ENCODE assay signal across 13 cellular contexts in the genomic region with DNA sequence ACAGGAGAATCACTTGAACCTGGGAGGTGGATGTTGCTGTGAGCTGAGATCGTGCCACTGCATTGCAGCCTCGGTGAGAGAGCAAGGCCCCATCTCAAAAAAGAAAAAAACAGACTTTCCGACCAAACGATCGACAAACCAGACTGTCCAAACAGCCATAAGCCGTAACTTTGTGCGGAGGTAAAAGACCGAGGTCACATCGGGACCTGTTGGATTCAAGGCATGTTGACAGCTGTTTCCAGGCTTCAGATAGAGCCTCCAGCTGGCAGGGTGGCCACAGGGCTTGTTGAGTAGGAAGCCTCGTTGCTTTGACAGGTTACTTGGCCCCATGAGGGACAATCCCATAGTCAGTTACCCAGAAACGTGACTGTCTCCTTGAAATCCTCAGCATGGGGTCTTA. TPM values are rescaled to one million over a fixed set of nuclear protein-coding genes. Genes with fewer than 3 reads are reported as not detected.
A peak's percentile ranks its signal among the peaks of the same experiment; 100 is the strongest.
DNase-seq lines count a peak whose midpoint lies in the region; ATAC-seq, FAIRE-seq and TF ChIP-seq lines count a peak whose summit lies in the region.
"Had no signal": no experiment of that assay in that cellular context is flagged by ENCODE, and none has a peak within 500 bp of the region (broad histone marks: within the 10 kb centered on the region; RNA-seq: fewer than 3 reads in every experiment).

No MANE protein-coding gene starts in this region.

- no peak for FAIRE-seq in pancreas (lab: Jason Lieb, UNC)
- FAIRE-seq in frontal cortex (lab: Jason Lieb, UNC): no peak

- H3K27ac ChIP-seq in SJCRH30 (no peak overlapping the region), heart right ventricle (peak overlapping the region in 9 of 10 donors; percentile 30 to 61 (median 50)), pancreas (peak overlapping the region in 1 of 4 donors; percentile 2)

- H3K4me1 ChIP-seq in SJCRH30 (peaks cover 19% of the 10 kb centered on the region), heart right ventricle (peaks cover 16 to 34% (median 31%) of the 10 kb centered on the region in 9 donors), pancreas (peaks cover 0 to 20% (median 0%) of the 10 kb centered on the region in 3 donors)

- WGBS in heart right ventricle, 2 donors: 51% methylated on average over 11 of the region's 11 CpGs
- WGBS in pancreas, 2 donors: 52 to 65% methylated on average over 11 of the region's 11 CpGs

- no peaks in the 10 kb centered on the region for H3K9me3 ChIP-seq in SJCRH30 (replicated peaks)
- H3K9me3 ChIP-seq in heart right ventricle: peaks cover 0 to 10% (median 0%) of the 10 kb centered on the region in 11 donors
- no peaks in the 10 kb centered on the region for H3K9me3 ChIP-seq in pancreas

- H3K27me3 ChIP-seq in SJCRH30: no peaks in the 10 kb centered on the region
- H3K27me3 ChIP-seq in heart right ventricle: no peaks in the 10 kb centered on the region
- H3K27me3 ChIP-seq in pancreas: no peaks in the 10 kb centered on the region

- H3K36me3 ChIP-seq in SJCRH30 (no peaks in the 10 kb centered on the region), heart right ventricle (peaks cover 0 to 16% (median 3%) of the 10 kb centered on the region in 9 donors), pancreas (no peaks in the 10 kb centered on the region)

- ATAC-seq in heart right ventricle (peak; percentile 39 to 89 (median 70)), pancreas (peak; percentile 61 to 72 (median 70)), HG02938 (IDR thresholded peaks at IDR 0.05; ENCODE audit: unreplicated experiment) (no peak), HG03139 (IDR thresholded peaks at IDR 0.05; ENCODE audit: unreplicated experiment) (no peak)

- H3K4me3 ChIP-seq in SJCRH30 (peak overlapping the region; percentile 32), heart right ventricle (peak overlapping the region in 1 of 10 donors; percentile 5), pancreas (no peak overlapping the region)

- intact Hi-C loops in heart right ventricle (cut with DNase I) (no loop called here), pancreas (cut with DNase I) (no loop called here)

- TF ChIP-seq CTCF in heart right ventricle (IDR thresholded peaks at IDR 0.05) (no peak), pancreas (IDR thresholded peaks at IDR 0.05) (no peak)

- peak; percentile 20 for DNase-seq in EH (ENCODE audit: low read depth)
- peak; percentile 62 to 81 for DNase-seq in SJCRH30
- no peak for DNase-seq in heart right ventricle
- DNase-seq in pancreas: peak in 1 of 6 donors; percentile 29
- no peak for DNase-seq in GOT3 (lab: John Stamatoyannopoulos, UW)
- no peak for DNase-seq in frontal cortex (ENCODE audit: low spot score in 2 of 2)
- DNase-seq: activated naive CD8-positive, alpha-beta T cell treated with anti-CD3 and anti-CD28 coated beads, Interleukin-2, amount 10 ng/mL, durations not matched to agents 7 days and 5 days; foreskin melanocyte; Karpas-422; kidney glomerular epithelial cell; NCI-H1417 had no signal

RNA-seq across cellular contexts. Expression of a gene that starts 22.2 kb away (rescaled TPM):
- total RNA-seq in SJCRH30 (2014; rRNA removed; shearing (Covaris generic)): 10.4 and 11.5 TPM in 2 replicates
- total RNA-seq in heart right ventricle (10 to 100 TPM; 69.0 to 89.5 (median 81.1) TPM), pancreas (10 to 100 TPM; 13.8 to 24.5 (median 16.2) TPM), frontal cortex (4.9 TPM)
- polyA plus RNA-seq in heart right ventricle (10 to 100 TPM; 15.5 to 20.3 TPM), pancreas (1 to 10 TPM; 4.1 to 6.1 TPM)

Comparison
In these comparisons a context has a peak if more than half of its experiments do, and no peak if none do; other contexts are left out.
1. DNase-seq: peak in EH (single experiment) and SJCRH30 (2 of 2); none in heart right ventricle (0 of 2), GOT3 (single experiment) and frontal cortex (0 of 2).
2. ATAC-seq: peak in heart right ventricle (8 of 8) and pancreas (4 of 4); none in HG02938 (single experiment) and HG03139 (single experiment).